Comparison of ENCODE assay signal across 2 cellular contexts in genomic region chr20:38144608-38145093, GRCh38.
TF ChIP-seq lines count a peak whose summit lies in the region.

No MANE protein-coding gene starts in this region.

TF ChIP-seq in GM23338, 12 proteins besides CTCF, POLR2A, EP300 and RAD21 (continued from another document):
- no peak for TF ChIP-seq REST (IDR thresholded peaks at IDR 0.05; ENCODE audit: unreplicated experiment)
- TF ChIP-seq ETS1 (IDR thresholded peaks at IDR 0.05): no peak
- no peak for TF ChIP-seq CREB1 (CRISPR knock-in tag; IDR thresholded peaks at IDR 0.05; ENCODE audit: low read depth)
- no peak for TF ChIP-seq POLR2AphosphoS5 (IDR thresholded peaks at IDR 0.05; ENCODE audit: low read depth)
- TF ChIP-seq JUNB (IDR thresholded peaks at IDR 0.05; ENCODE audit: unreplicated experiment): no peak
- TF ChIP-seq ZNF462 (CRISPR knock-in tag; IDR thresholded peaks at IDR 0.05): no peak
- TF ChIP-seq NANOG (IDR thresholded peaks at IDR 0.05; ENCODE audit: borderline replicate concordance): no peak
- TF ChIP-seq ZNF114 (CRISPR knock-in tag; IDR thresholded peaks at IDR 0.05): no peak
- TF ChIP-seq STAT1 (IDR thresholded peaks at IDR 0.05; ENCODE audit: unreplicated experiment): no peak
- no peak for TF ChIP-seq ZNF331 (CRISPR knock-in tag; IDR thresholded peaks at IDR 0.05; ENCODE audit: low read depth)

TF ChIP-seq in HepG2, 621 proteins besides CTCF, POLR2A, EP300 and RAD21 (continues in another document):
- TF ChIP-seq GPBP1L1 (CRISPR knock-in tag; IDR thresholded peaks at IDR 0.05): no peak
- TF ChIP-seq ADNP (CRISPR knock-in tag; IDR thresholded peaks at IDR 0.05): no peak
- TF ChIP-seq PHB2 (IDR thresholded peaks at IDR 0.05; ENCODE audit: partially characterized antibody): no peak
- peak; percentile 55; the same call in 1 of the 2 replicates for TF ChIP-seq CAMTA2 (CRISPR knock-in tag; IDR thresholded peaks at IDR 0.05; ENCODE audit: borderline replicate concordance)
- TF ChIP-seq SRSF4 (IDR thresholded peaks at IDR 0.05; ENCODE audit: low read depth, low read length, poor library complexity, severe bottlenecking): no peak
- no peak for TF ChIP-seq ZNF282 (IDR thresholded peaks at IDR 0.05; ENCODE audit: partially characterized antibody)
- no peak for TF ChIP-seq ZNF101 (CRISPR knock-in tag; IDR thresholded peaks at IDR 0.05; ENCODE audit: borderline replicate concordance, low read depth)
- TF ChIP-seq ZNF800 (CRISPR knock-in tag; IDR thresholded peaks at IDR 0.05): no peak
- TF ChIP-seq HOXA3 (CRISPR knock-in tag; IDR thresholded peaks at IDR 0.05): no peak
- TF ChIP-seq CREBL2 (CRISPR knock-in tag; IDR thresholded peaks at IDR 0.05; ENCODE audit: borderline replicate concordance): peak; percentile 45; the same call in 1 of the 2 replicates
- peak; percentile 54; the same call in 1 of the 2 replicates for TF ChIP-seq ZNF253 (CRISPR knock-in tag; IDR thresholded peaks at IDR 0.05; ENCODE audit: borderline replicate concordance)
- TF ChIP-seq MXD1 (CRISPR knock-in tag; IDR thresholded peaks at IDR 0.05): no peak
- TF ChIP-seq DNMT1 (CRISPR knock-in tag; IDR thresholded peaks at IDR 0.05): 0 out of 2 replicates have a peak, but pooled peaks have one; percentile 19
- TF ChIP-seq SATB2 (CRISPR knock-in tag; IDR thresholded peaks at IDR 0.05): no peak
- 0 out of 2 replicates have a peak, but pooled peaks have one; percentile 64 for TF ChIP-seq ZNF337 (CRISPR knock-in tag; IDR thresholded peaks at IDR 0.05; ENCODE audit: borderline replicate concordance, low read depth)
- TF ChIP-seq MXD3 (CRISPR knock-in tag; IDR thresholded peaks at IDR 0.05): no peak
- no peak for TF ChIP-seq ZNF280B (CRISPR knock-in tag; IDR thresholded peaks at IDR 0.05; ENCODE audit: borderline replicate concordance)
- no peak for TF ChIP-seq MEIS2 (CRISPR knock-in tag; IDR thresholded peaks at IDR 0.05)
- TF ChIP-seq GLI4 (CRISPR knock-in tag; IDR thresholded peaks at IDR 0.05; ENCODE audit: borderline replicate concordance): peak; percentile 85; the same call in 1 of the 2 replicates
- no peak for TF ChIP-seq FIP1L1 (IDR thresholded peaks at IDR 0.05; ENCODE audit: borderline replicate concordance, insufficient read depth, low read depth, low read length)
- no peak for TF ChIP-seq PAXIP1 (CRISPR knock-in tag; conservative IDR thresholded peaks at IDR 0.05)
- no peak for TF ChIP-seq FLYWCH1 (CRISPR knock-in tag; IDR thresholded peaks at IDR 0.05)
- TF ChIP-seq ZNF264 (CRISPR knock-in tag; IDR thresholded peaks at IDR 0.05): no peak
- peak; percentile 92 for TF ChIP-seq ZNF629 (CRISPR knock-in tag; conservative IDR thresholded peaks at IDR 0.05)
- no peak for TF ChIP-seq ZSCAN25 (CRISPR knock-in tag; IDR thresholded peaks at IDR 0.05)
- TF ChIP-seq ZNF30 (CRISPR knock-in tag; IDR thresholded peaks at IDR 0.05): 0 out of 2 replicates have a peak, but pooled peaks have one; percentile 55
- no peak for TF ChIP-seq NFYB (CRISPR knock-in tag; IDR thresholded peaks at IDR 0.05)
- TF ChIP-seq ZNF318 (CRISPR knock-in tag; IDR thresholded peaks at IDR 0.05): no peak
- TF ChIP-seq TRAFD1 (CRISPR knock-in tag; IDR thresholded peaks at IDR 0.05; ENCODE audit: borderline replicate concordance): no peak
- TF ChIP-seq ELF3 (CRISPR knock-in tag; IDR thresholded peaks at IDR 0.05): no peak
- 0 out of 2 replicates have a peak, but pooled peaks have one; percentile 11 for TF ChIP-seq KDM1A (CRISPR knock-in tag; IDR thresholded peaks at IDR 0.05)
- no peak for TF ChIP-seq ZNF205 (CRISPR knock-in tag; IDR thresholded peaks at IDR 0.05)
- no peak for TF ChIP-seq ZNF788 (CRISPR knock-in tag; IDR thresholded peaks at IDR 0.05; ENCODE audit: borderline replicate concordance)
- TF ChIP-seq ZFP37 (CRISPR knock-in tag; IDR thresholded peaks at IDR 0.05; ENCODE audit: borderline replicate concordance): no peak
